18 cellular contexts compared by ENCODE assay signal in genomic region chr11:123330948-123331347, GRCh38.
"Had no signal": no experiment of that assay in that cellular context is flagged by ENCODE, and none has a peak within 500 bp of the region (broad histone marks: within the 10 kb centered on the region; RNA-seq: fewer than 3 reads in every experiment).

No MANE protein-coding gene starts in this region.

- H3K27ac Mint-ChIP-seq: activated B cell treated with CpG ODN at 0.5 μM for 24 hours; activated CD4-positive, alpha-beta T cell treated with anti-CD3 and anti-CD28 coated beads, Interleukin-2, amount 10 ng/mL, durations not matched to agents 7 days and 5 days; activated naive CD4-positive, alpha-beta T cell treated with anti-CD3 and anti-CD28 coated beads for 36 hours; activated T-helper 17 cell treated with anti-CD3 and anti-CD28 coated beads, Interleukin-2, amount 50 U/mL, for 72 hours; dendritic cell treated with granulocyte-macrophage colony-stimulating factor and Interleukin-4, amounts not matched to agents 40 ng/mL and 50 ng/mL, for 4 days; effector memory CD8-positive, alpha-beta T cell; naive thymus-derived CD8-positive, alpha-beta T cell; T-helper 1 cell treated with Interleukin-12 subunit alpha and Interleukin-12 subunit beta and Interleukin-4 antibody, amounts not matched to agents 30 μg/mL and 1 μg/mL, for 36 hours had no signal

- H3K4me3 Mint-ChIP-seq: activated B cell treated with CpG ODN at 0.5 μM for 24 hours; activated CD4-positive, alpha-beta T cell treated with anti-CD3 and anti-CD28 coated beads, Interleukin-2, amount 10 ng/mL, durations not matched to agents 7 days and 5 days; activated naive CD4-positive, alpha-beta T cell treated with anti-CD3 and anti-CD28 coated beads for 36 hours; activated T-helper 17 cell treated with anti-CD3 and anti-CD28 coated beads, Interleukin-2, amount 50 U/mL, for 72 hours; central memory CD8-positive, alpha-beta T cell; dendritic cell treated with granulocyte-macrophage colony-stimulating factor and Interleukin-4, amounts not matched to agents 40 ng/mL and 50 ng/mL, for 4 days; effector memory CD8-positive, alpha-beta T cell; naive thymus-derived CD8-positive, alpha-beta T cell; T-helper 1 cell treated with Interleukin-12 subunit alpha and Interleukin-12 subunit beta and Interleukin-4 antibody, amounts not matched to agents 30 μg/mL and 1 μg/mL, for 36 hours had no signal

- H3K4me1 Mint-ChIP-seq: activated B cell treated with CpG ODN at 0.5 μM for 24 hours; activated CD4-positive, alpha-beta T cell treated with anti-CD3 and anti-CD28 coated beads, Interleukin-2, amount 10 ng/mL, durations not matched to agents 7 days and 5 days; activated T-helper 17 cell treated with anti-CD3 and anti-CD28 coated beads, Interleukin-2, amount 50 U/mL, for 72 hours; central memory CD8-positive, alpha-beta T cell; naive thymus-derived CD8-positive, alpha-beta T cell had no signal

- DNase-seq: activated B cell treated with CpG ODN at 0.5 μM for 24 hours; activated CD4-positive, alpha-beta T cell treated with anti-CD3 and anti-CD28 coated beads, Interleukin-2, amount 10 ng/mL, durations not matched to agents 7 days and 5 days; activated CD8-positive, alpha-beta memory T cell treated with anti-CD3 and anti-CD28 coated beads for 24 hours; activated naive CD4-positive, alpha-beta T cell treated with anti-CD3 and anti-CD28 coated beads for 36 hours; effector memory CD8-positive, alpha-beta T cell; hypothalamus; naive thymus-derived CD8-positive, alpha-beta T cell; nucleus accumbens; stimulated activated CD4-positive, alpha-beta T cell treated with anti-CD3 and anti-CD28 coated beads, Interleukin-12 subunit alpha, Interleukin-12 subunit beta, amount 100 ng/mL, for 4 hours; stimulated activated naive CD4-positive, alpha-beta T cell treated with Interleukin-2 at 50 U/mL for 16 hours; upper lobe of left lung had no signal

- H3K27me3 Mint-ChIP-seq: activated B cell treated with CpG ODN at 0.5 μM for 24 hours; activated T-helper 17 cell treated with anti-CD3 and anti-CD28 coated beads, Interleukin-2, amount 50 U/mL, for 72 hours; central memory CD8-positive, alpha-beta T cell; dendritic cell treated with granulocyte-macrophage colony-stimulating factor and Interleukin-4, amounts not matched to agents 40 ng/mL and 50 ng/mL, for 4 days had no signal

- H3K4me3 ChIP-seq: lung, suprapubic skin, upper lobe of left lung had no signal

- H3K9me3 Mint-ChIP-seq: central memory CD8-positive, alpha-beta T cell; dendritic cell treated with granulocyte-macrophage colony-stimulating factor and Interleukin-4, amounts not matched to agents 40 ng/mL and 50 ng/mL, for 4 days; effector memory CD8-positive, alpha-beta T cell had no signal

- ATAC-seq: activated T-helper 17 cell treated with anti-CD3 and anti-CD28 coated beads, Interleukin-2, amount 50 U/mL, for 72 hours; effector memory CD8-positive, alpha-beta T cell; naive thymus-derived CD8-positive, alpha-beta T cell; sciatic nerve had no signal
